ENCODE assay signal across 16 cellular contexts in genomic region chr6:2900221-2900807, GRCh38. TPM values are rescaled to one million over a fixed set of nuclear protein-coding genes. Genes with fewer than 3 reads are reported as not detected.
A peak's percentile ranks its signal among the peaks of the same experiment; 100 is the strongest.
DNase-seq lines count a peak whose midpoint lies in the region; ATAC-seq and TF ChIP-seq lines count a peak whose summit lies in the region.
"Had no signal": no experiment of that assay in that cellular context is flagged by ENCODE, and none has a peak within 500 bp of the region (broad histone marks: within the 10 kb centered on the region; RNA-seq: fewer than 3 reads in every experiment).

No MANE protein-coding gene starts in this region.

- H3K27me3 ChIP-seq in iPS-20b (ENCODE audit: insufficient read depth, low read length), result peaks cover 17% of the 10 kb centered on the region; the same call in 1 of the 2 replicates
- no peaks in the 10 kb centered on the region for H3K27me3 ChIP-seq in suprapubic skin
- H3K27me3 ChIP-seq: testis had no signal

- H3K9me3 Mint-ChIP-seq in activated T-cell treated with anti-CD3 and anti-CD28 coated beads, Interleukin-2, amount 50 U/mL, for 4 hours, result no peaks in the 10 kb centered on the region

- H3K27ac ChIP-seq in iPS-20b (ENCODE audit: low read length) (no peak overlapping the region), suprapubic skin (peak overlapping the region; percentile 3)
- H3K27ac ChIP-seq: neural progenitor cell had no signal

- H3K4me1 Mint-ChIP-seq in activated T-cell treated with anti-CD3 and anti-CD28 coated beads, Interleukin-2, amount 50 U/mL, for 4 hours (ENCODE audit: low read depth), result peaks cover 58% of the 10 kb centered on the region

- H3K4me1 ChIP-seq in iPS-20b (ENCODE audit: insufficient read depth, low read length) (peaks cover 3% of the 10 kb centered on the region; the same call in 1 of the 2 replicates), suprapubic skin (peaks cover 30% of the 10 kb centered on the region)

- peak; percentile 40 for DNase-seq in activated T-cell treated with anti-CD3 and anti-CD28 coated beads, Interleukin-2, amount 50 U/mL, for 1 hour
- DNase-seq in activated T-cell treated with anti-CD3 and anti-CD28 coated beads for 4 hours (no peak), suprapubic skin (ENCODE audit: low spot score in 2 of 2) (no peak), HuH-7 (ENCODE audit: low spot score) (no peak)
- no peak for DNase-seq in activated T-cell treated with anti-CD3 and anti-CD28 coated beads, Interleukin-2, amount 50 U/mL, for 4 hours
- DNase-seq: activated gamma-delta T cell; effector CD8-positive, alpha-beta T cell; NCI-H1694; NK-92 treated with Interleukin-12 subunit alpha and Interleukin-12 subunit beta, amount 100 ng/mL, for 24 hours had no signal

- H3K9me3 ChIP-seq in iPS-20b (ENCODE audit: insufficient read depth, low read depth, low read length) (no peaks in the 10 kb centered on the region), suprapubic skin (no peaks in the 10 kb centered on the region)
- H3K9me3 ChIP-seq: testis had no signal

- H3K36me3 ChIP-seq in iPS-20b (ENCODE audit: insufficient read depth, low read depth, low read length), result peaks cover 44% of the 10 kb centered on the region
- peaks cover 7% of the 10 kb centered on the region for H3K36me3 ChIP-seq in suprapubic skin
- H3K36me3 ChIP-seq: neural progenitor cell had no signal

- H3K4me3 ChIP-seq in iPS-20b (ENCODE audit: low read length) (peak overlapping the region; percentile 75; the same call in 1 of the 2 replicates), suprapubic skin (peak overlapping the region; percentile 66)
- H3K4me3 ChIP-seq: neural progenitor cell had no signal

- whole genome bisulfite sequencing in suprapubic skin, result 71% methylated on average over 15 of the region's 15 CpGs

- no peak for TF ChIP-seq EP300 in suprapubic skin (IDR thresholded peaks at IDR 0.05)

- no peaks in the 10 kb centered on the region for H3K27me3 Mint-ChIP-seq in activated T-cell treated with anti-CD3 and anti-CD28 coated beads, Interleukin-2, amount 50 U/mL, for 4 hours (ENCODE audit: low read depth)

- no peak overlapping the region for H3K9ac ChIP-seq in iPS-20b (ENCODE audit: low read depth, low read length)
- H3K9ac ChIP-seq: neural progenitor cell had no signal

- peak overlapping the region; percentile 99 for H3K4me3 Mint-ChIP-seq in activated T-cell treated with anti-CD3 and anti-CD28 coated beads, Interleukin-2, amount 50 U/mL, for 4 hours

- ATAC-seq in activated T-cell treated with anti-CD3 and anti-CD28 coated beads, Interleukin-2, amount 50 U/mL, for 4 hours, result no peak
- ATAC-seq in GM18505 (IDR thresholded peaks at IDR 0.05; ENCODE audit: unreplicated experiment) (no peak), GM21576 (IDR thresholded peaks at IDR 0.05; ENCODE audit: unreplicated experiment) (no peak)

- TF ChIP-seq POLR2A in suprapubic skin (IDR thresholded peaks at IDR 0.05) (no peak), GM18505 (IDR thresholded peaks at IDR 0.05; ENCODE audit: borderline replicate concordance, extremely low read depth, insufficient read depth, insufficient read length) (no peak)

- no peak for TF ChIP-seq CTCF in suprapubic skin (IDR thresholded peaks at IDR 0.05)

- peaks cover 44% of the 10 kb centered on the region for H3K36me3 Mint-ChIP-seq in activated T-cell treated with anti-CD3 and anti-CD28 coated beads, Interleukin-2, amount 50 U/mL, for 4 hours (ENCODE audit: insufficient read depth)
- H3K36me3 Mint-ChIP-seq: neural progenitor cell had no signal

RNA-seq across cellular contexts. Expression of gene SERPINB9, which starts 2.8 kb away (rescaled TPM):
- total RNA-seq in activated T-cell treated with anti-CD3 and anti-CD28 coated beads, Interleukin-2, amount 50 U/mL, for 4 hours, result 10 to 100 TPM; 41.0 to 48.0 (median 42.4) TPM
- total RNA-seq in suprapubic skin, result 1 to 10 TPM; 1.0 to 4.0 (median 2.5) TPM
- total RNA-seq: HT1080 had no signal

RNA-seq across cellular contexts. Expression of gene SERPINB1, which starts 58.7 kb away (rescaled TPM):
- 10 to 100 TPM; 16.7 to 19.3 (median 18.0) TPM for total RNA-seq in activated T-cell treated with anti-CD3 and anti-CD28 coated beads, Interleukin-2, amount 50 U/mL, for 4 hours
- total RNA-seq in suprapubic skin, result 10 to 100 TPM; 11.8 to 20.6 (median 16.9) TPM
- total RNA-seq: G401 had no signal

Comparison
In these comparisons a context has a peak if more than half of its experiments do, and no peak if none do; other contexts are left out.
1. RNA of gene SERPINB9, which starts 2.8 kb away (total RNA-seq): 41.0 to 48.0 TPM in activated T-cell treated with anti-CD3 and anti-CD28 coated beads, Interleukin-2, amount 50 U/mL, for 4 hours; 1.0 to 4.0 TPM in suprapubic skin; every median in the first group is over 4 times any median in the second.